8 cellular contexts compared by ENCODE assay signal in genomic region chr1:157363660-157364140, GRCh38.
DNase-seq lines count a peak whose midpoint lies in the region; ATAC-seq and TF ChIP-seq lines count a peak whose summit lies in the region.

No MANE protein-coding gene starts in this region.

- POLR2A ChIA-PET in naive thymus-derived CD4-positive, alpha-beta T cell (lab: Charles Lee), result interaction anchor here (0.7 kb wide), 1 partner anchor 778 kb away, joined by 3 read pairs; no protein-coding TSS in a partner anchor

- no peaks in the 10 kb centered on the region for H3K9me3 ChIP-seq in left ventricle myocardium inferior (replicated peaks)
- H3K9me3 ChIP-seq in naive thymus-derived CD4-positive, alpha-beta T cell (ENCODE audit: control insufficient read depth in 2 of 3, low read length in 3 of 3), result no peaks in the 10 kb centered on the region

- peaks cover 3 to 20% (median 9%) of the 10 kb centered on the region in 5 donors for H3K27me3 Mint-ChIP-seq in naive thymus-derived CD4-positive, alpha-beta T cell

- no peak overlapping the region for H3K27ac ChIP-seq in left ventricle myocardium inferior (replicated peaks)
- no peak overlapping the region for H3K27ac ChIP-seq in naive thymus-derived CD4-positive, alpha-beta T cell (ENCODE audit: low read depth, low read length)

- H3K9me3 Mint-ChIP-seq in naive thymus-derived CD4-positive, alpha-beta T cell, result no peaks in the 10 kb centered on the region

- DNase-seq in left ventricle myocardium inferior, result no peak
- no peak for DNase-seq in left ventricle myocardium superior
- peak; percentile 34 for DNase-seq in NCI-H69 (lab: John Stamatoyannopoulos, UW)
- DNase-seq in cerebellum (ENCODE audit: low spot score), result peak; percentile 12
- no peak for DNase-seq in naive thymus-derived CD4-positive, alpha-beta T cell
- no peak for DNase-seq in activated naive CD4-positive, alpha-beta T cell treated with anti-CD3 and anti-CD28 coated beads, Interleukin-2, amount 50 U/mL, for 16 hours

- no peaks in the 10 kb centered on the region for H3K4me1 Mint-ChIP-seq in naive thymus-derived CD4-positive, alpha-beta T cell

- no peak overlapping the region for H3K4me3 Mint-ChIP-seq in naive thymus-derived CD4-positive, alpha-beta T cell

- H3K4me1 ChIP-seq in left ventricle myocardium inferior, result no peaks in the 10 kb centered on the region
- no peaks in the 10 kb centered on the region for H3K4me1 ChIP-seq in naive thymus-derived CD4-positive, alpha-beta T cell (ENCODE audit: control insufficient read depth in 2 of 2, insufficient read depth in 2 of 2, low read length in 2 of 2)

- TF ChIP-seq CTCF in left ventricle myocardium inferior (IDR thresholded peaks at IDR 0.05; ENCODE audit: borderline replicate concordance), result peak; percentile 53

- no peak overlapping the region for H3K27ac Mint-ChIP-seq in naive thymus-derived CD4-positive, alpha-beta T cell

- no peaks in the 10 kb centered on the region for H3K36me3 Mint-ChIP-seq in naive thymus-derived CD4-positive, alpha-beta T cell

- no peak overlapping the region for H3K4me3 ChIP-seq in left ventricle myocardium inferior
- no peak overlapping the region for H3K4me3 ChIP-seq in naive thymus-derived CD4-positive, alpha-beta T cell (ENCODE audit: low read length)

- CTCF ChIA-PET in naive thymus-derived CD4-positive, alpha-beta T cell (lab: Charles Lee), result no interaction called here

- H3K27me3 ChIP-seq in left ventricle myocardium inferior (ENCODE audit: low read depth), result peaks cover 19% of the 10 kb centered on the region
- H3K27me3 ChIP-seq in naive thymus-derived CD4-positive, alpha-beta T cell (ENCODE audit: control insufficient read depth in 2 of 2, insufficient read depth in 2 of 2, low read length in 2 of 2), result no peaks in the 10 kb centered on the region

- ATAC-seq in left ventricle myocardium superior, result no peak
- peak; percentile 70 for ATAC-seq in HG02571 (IDR thresholded peaks at IDR 0.05; ENCODE audit: unreplicated experiment)
- peak; percentile 54 for ATAC-seq in naive thymus-derived CD4-positive, alpha-beta T cell
- no peak for ATAC-seq in GM18520 (IDR thresholded peaks at IDR 0.05; ENCODE audit: unreplicated experiment)

- intact Hi-C loops in left ventricle myocardium inferior (cut with micrococcal nuclease) (no loop called here), left ventricle myocardium superior (cut with micrococcal nuclease) (no loop called here)
- intact Hi-C loops in naive thymus-derived CD4-positive, alpha-beta T cell (cut with micrococcal nuclease), result no loop called here

- no peaks in the 10 kb centered on the region for H3K36me3 ChIP-seq in left ventricle myocardium inferior
- H3K36me3 ChIP-seq in naive thymus-derived CD4-positive, alpha-beta T cell (ENCODE audit: control insufficient read depth in 2 of 3, insufficient read depth in 3 of 3, low read length in 3 of 3), result no peaks in the 10 kb centered on the region

Comparison
In these comparisons a context has a peak if more than half of its experiments do, and no peak if none do; other contexts are left out.
1. DNase-seq: peak in NCI-H69 (single experiment) and cerebellum (single experiment); none in left ventricle myocardium inferior (single experiment), left ventricle myocardium superior (single experiment), naive thymus-derived CD4-positive, alpha-beta T cell (0 of 9) and activated naive CD4-positive, alpha-beta T cell treated with anti-CD3 and anti-CD28 coated beads, Interleukin-2, amount 50 U/mL, for 16 hours (single experiment).
2. ATAC-seq: peak in HG02571 (single experiment) and naive thymus-derived CD4-positive, alpha-beta T cell (single experiment); none in left ventricle myocardium superior (single experiment) and GM18520 (single experiment).